ENCODE assay signal across 21 cellular contexts in genomic region chr12:96205909-96206308, GRCh38. TPM values are rescaled to one million over a fixed set of nuclear protein-coding genes. Genes with fewer than 3 reads are reported as not detected.
DNase-seq lines count a peak whose midpoint lies in the region; ATAC-seq and TF ChIP-seq lines count a peak whose summit lies in the region.
"Had no signal": no experiment of that assay in that cellular context is flagged by ENCODE, and none has a peak within 500 bp of the region (broad histone marks: within the 10 kb centered on the region; RNA-seq: fewer than 3 reads in every experiment).

No MANE protein-coding gene starts in this region.

- H3K27me3 ChIP-seq in CD8-positive, alpha-beta T cell (ENCODE audit: insufficient read depth, low read length): no peaks in the 10 kb centered on the region
- H3K27me3 ChIP-seq: gastrocnemius medialis, transverse colon had no signal

- TF ChIP-seq CTCF in CD8-positive, alpha-beta T cell (IDR thresholded peaks at IDR 0.05): no peak

- peak; percentile 53 for ATAC-seq in CD8-positive, alpha-beta T cell
- ATAC-seq in activated naive CD4-positive, alpha-beta T cell treated with anti-CD3 and anti-CD28 coated beads, Interleukin-2, amount 50 U/mL, for 72 hours: no peak
- ATAC-seq in naive B cell (ENCODE audit: low read depth in 2 of 2): no peak
- ATAC-seq: gastrocnemius medialis; K562; stimulated activated naive CD8-positive, alpha-beta T cell treated with anti-CD3 and anti-CD28 coated beads, Interleukin-15, Interleukin-2, amounts not matched to agents 100 U/mL and 50 U/mL, for 24 hours had no signal

- POLR2A ChIA-PET in CD8-positive, alpha-beta T cell (lab: Charles Lee): interaction anchor here (1.1 kb wide), 1 partner anchor 133 kb away, joined by 3 read pairs; no protein-coding TSS in a partner anchor

- H3K36me3 ChIP-seq in CD8-positive, alpha-beta T cell (ENCODE audit: insufficient read depth, low read length): no peaks in the 10 kb centered on the region
- H3K36me3 ChIP-seq: gastrocnemius medialis, transverse colon had no signal

- H3K27ac Mint-ChIP-seq in activated naive CD4-positive, alpha-beta T cell treated with anti-CD3 and anti-CD28 coated beads for 36 hours: peak overlapping the region; percentile 37
- peak overlapping the region; percentile 56 for H3K27ac Mint-ChIP-seq in CD8-positive, alpha-beta T cell
- peak overlapping the region; percentile 58 to 72 for H3K27ac Mint-ChIP-seq in activated naive CD4-positive, alpha-beta T cell treated with anti-CD3 and anti-CD28 coated beads, Interleukin-2, amount 50 U/mL, for 72 hours
- peak overlapping the region in 4 of 6 donors; percentile 28 to 88 (median 80) for H3K27ac Mint-ChIP-seq in naive B cell
- H3K27ac Mint-ChIP-seq: progenitor cell of endocrine pancreas had no signal

- no peaks in the 10 kb centered on the region for H3K9me3 Mint-ChIP-seq in activated naive CD4-positive, alpha-beta T cell treated with anti-CD3 and anti-CD28 coated beads for 36 hours
- no peaks in the 10 kb centered on the region for H3K9me3 Mint-ChIP-seq in CD8-positive, alpha-beta T cell
- H3K9me3 Mint-ChIP-seq in activated naive CD4-positive, alpha-beta T cell treated with anti-CD3 and anti-CD28 coated beads, Interleukin-2, amount 50 U/mL, for 72 hours: peaks cover 0 to 4% of the 10 kb centered on the region in 2 donors
- H3K9me3 Mint-ChIP-seq in naive B cell: no peaks in the 10 kb centered on the region
- H3K9me3 Mint-ChIP-seq: neural crest cell had no signal

- intact Hi-C loops in activated naive CD4-positive, alpha-beta T cell treated with anti-CD3 and anti-CD28 coated beads for 36 hours (cut with micrococcal nuclease): no loop called here
- intact Hi-C loops in CD8-positive, alpha-beta T cell (cut with DNase I, micrococcal nuclease): no loop called here

- CTCF ChIA-PET in activated naive CD4-positive, alpha-beta T cell treated with anti-CD3 and anti-CD28 coated beads for 36 hours (lab: Charles Lee): interaction anchor here (0.8 to 2.3 kb wide), 2 partner anchors 9 to 142 kb away, joined by 6 to 16 read pairs; no protein-coding TSS in a partner anchor
- CTCF ChIA-PET in CD8-positive, alpha-beta T cell (lab: Charles Lee): interaction anchor here (1.5 to 3.5 kb wide), 2 partner anchors 9 to 144 kb away, joined by 7 to 21 read pairs; no protein-coding TSS in a partner anchor

- H3K4me1 Mint-ChIP-seq in activated naive CD4-positive, alpha-beta T cell treated with anti-CD3 and anti-CD28 coated beads for 36 hours (ENCODE audit: low read depth): peaks cover 87% of the 10 kb centered on the region
- peaks cover 71% of the 10 kb centered on the region for H3K4me1 Mint-ChIP-seq in CD8-positive, alpha-beta T cell (ENCODE audit: low read depth)
- peaks cover 59 to 99% (median 97%) of the 10 kb centered on the region in 3 donors for H3K4me1 Mint-ChIP-seq in naive B cell

- H3K4me3 ChIP-seq in CD8-positive, alpha-beta T cell (ENCODE audit: low read depth, low read length): no peak overlapping the region
- H3K4me3 ChIP-seq: gastrocnemius medialis, K562, transverse colon had no signal

- DNase-seq in activated naive CD4-positive, alpha-beta T cell treated with anti-CD3 and anti-CD28 coated beads for 36 hours: no peak
- DNase-seq in activated naive CD4-positive, alpha-beta T cell treated with Interleukin-2 at 50 U/mL for 16 hours: no peak
- peak in 1 of 7 experiments; percentile 29 for DNase-seq in CD8-positive, alpha-beta T cell
- no peak for DNase-seq in activated naive CD4-positive, alpha-beta T cell treated with anti-CD3 and anti-CD28 coated beads, Interleukin-2, amount 50 U/mL, for 72 hours (ENCODE audit: low spot score in 2 of 2)
- DNase-seq in naive B cell (no peak), NCI-H2081 (lab: John Stamatoyannopoulos, UW) (no peak), GM19238 (ENCODE audit: insufficient read length, low spot score) (no peak), inferior parietal cortex (ENCODE audit: extremely low spot score) (no peak)
- DNase-seq: activated CD4-positive, alpha-beta T cell treated with anti-CD3 and anti-CD28 coated beads, Interleukin-2, amount 50 U/mL, for 1 hour; anterior cingulate cortex; DMS79 treated with DMSO at 0.1 percent for 48 hours; gastrocnemius medialis; MM.1S; NCI-H1436; NCI-H2171; NCI-H526 treated with DMSO at 0.1 percent for 48 hours; stimulated activated naive CD8-positive, alpha-beta T cell treated with anti-CD3 and anti-CD28 coated beads, Interleukin-15, Interleukin-2, amounts not matched to agents 100 U/mL and 50 U/mL, for 24 hours; transverse colon had no signal

- H3K9me3 ChIP-seq in CD8-positive, alpha-beta T cell (ENCODE audit: low read length): no peaks in the 10 kb centered on the region
- H3K9me3 ChIP-seq: gastrocnemius medialis, transverse colon had no signal

- no peak overlapping the region for H3K27ac ChIP-seq in CD8-positive, alpha-beta T cell (ENCODE audit: low read depth, low read length)

- peaks cover 11% of the 10 kb centered on the region for H3K36me3 Mint-ChIP-seq in activated naive CD4-positive, alpha-beta T cell treated with anti-CD3 and anti-CD28 coated beads for 36 hours (ENCODE audit: low read depth)
- H3K36me3 Mint-ChIP-seq in CD8-positive, alpha-beta T cell: peaks cover 3% of the 10 kb centered on the region
- peaks cover 0 to 56% of the 10 kb centered on the region in 2 donors for H3K36me3 Mint-ChIP-seq in activated naive CD4-positive, alpha-beta T cell treated with anti-CD3 and anti-CD28 coated beads, Interleukin-2, amount 50 U/mL, for 72 hours
- H3K36me3 Mint-ChIP-seq in naive B cell: peaks cover 0 to 5% of the 10 kb centered on the region in 2 donors

- no peaks in the 10 kb centered on the region for H3K27me3 Mint-ChIP-seq in activated naive CD4-positive, alpha-beta T cell treated with anti-CD3 and anti-CD28 coated beads for 36 hours (ENCODE audit: low read depth)
- H3K27me3 Mint-ChIP-seq in CD8-positive, alpha-beta T cell (ENCODE audit: low read depth): no peaks in the 10 kb centered on the region
- H3K27me3 Mint-ChIP-seq in naive B cell: no peaks in the 10 kb centered on the region

- peaks cover 59% of the 10 kb centered on the region for H3K4me1 ChIP-seq in CD8-positive, alpha-beta T cell (ENCODE audit: insufficient read depth, low read length)

- peak overlapping the region; percentile 8 for H3K4me3 Mint-ChIP-seq in activated naive CD4-positive, alpha-beta T cell treated with anti-CD3 and anti-CD28 coated beads for 36 hours
- peak overlapping the region; percentile 13 for H3K4me3 Mint-ChIP-seq in CD8-positive, alpha-beta T cell
- H3K4me3 Mint-ChIP-seq in naive B cell: peak overlapping the region in 3 of 8 donors; percentile 24 to 33 (median 31)
- H3K4me3 Mint-ChIP-seq: neural crest cell had no signal

RNA-seq across cellular contexts. Expression of gene ELK3, which starts 11.7 kb away (rescaled TPM):
- total RNA-seq in activated naive CD4-positive, alpha-beta T cell treated with anti-CD3 and anti-CD28 coated beads for 36 hours: 10 to 100 TPM; 11.4 to 14.1 TPM
- total RNA-seq in CD8-positive, alpha-beta T cell: 10 to 100 TPM; 11.2 to 11.6 TPM
- total RNA-seq in activated naive CD4-positive, alpha-beta T cell treated with anti-CD3 and anti-CD28 coated beads, Interleukin-2, amount 50 U/mL, for 72 hours: 10 to 100 TPM; 10.7 to 23.1 TPM
- polyA plus RNA-seq in naive B cell (ENCODE audit: low read depth in 6 of 6): 10 to 100 TPM; 12.1 to 20.9 (median 14.8) TPM
